28 cellular contexts compared by ENCODE assay signal in the genomic region with DNA sequence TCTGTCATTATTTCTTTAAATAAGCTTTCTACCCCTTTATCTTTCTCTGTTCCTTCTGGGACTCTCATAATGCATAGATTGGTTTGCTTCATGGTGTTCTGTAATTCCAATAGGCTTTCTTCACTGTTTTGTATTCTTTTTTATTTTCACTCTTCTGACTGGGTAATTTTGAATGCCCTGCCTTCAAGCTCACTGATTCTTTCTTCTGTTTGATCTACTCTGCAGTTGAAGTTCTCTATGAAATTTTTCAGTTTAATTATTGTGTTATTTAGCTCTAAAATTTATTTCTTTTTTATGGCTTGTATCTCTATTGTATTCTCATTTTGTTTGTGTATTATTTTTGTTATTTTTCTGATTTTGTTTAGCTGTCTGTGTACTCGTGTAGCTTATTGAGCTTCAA.
"Had no signal": no experiment of that assay in that cellular context is flagged by ENCODE, and none has a peak within 500 bp of the region (broad histone marks: within the 10 kb centered on the region; RNA-seq: fewer than 3 reads in every experiment).

No MANE protein-coding gene starts in this region.

- DNase-seq: stimulated activated CD4-positive, alpha-beta T cell treated with anti-CD3 and anti-CD28 coated beads, Interleukin-2, amount 100 ng/mL, for 48 hours; stimulated activated CD4-positive, alpha-beta T cell treated with anti-CD3 and anti-CD28 coated beads, Interleukin-4, amount 100 ng/mL, for 1 hour; stimulated activated CD4-positive, alpha-beta T cell treated with anti-CD3 and anti-CD28 coated beads, Interleukin-4, amount 100 ng/mL, for 24 hours; stimulated activated CD4-positive, alpha-beta T cell treated with anti-CD3 and anti-CD28 coated beads, Interleukin-4, amount 100 ng/mL, for 4 hours; stimulated activated CD8-positive, alpha-beta memory T cell treated with anti-CD3 and anti-CD28 coated beads, Interleukin-4, amount 100 ng/mL, for 48 hours; stimulated activated naive B cell treated with anti-CD40 and anti-IgM and Interleukin-4, amounts not matched to agents 10 μg/mL and 1 μg/mL and 100 μg/mL, for 72 hours; stimulated activated naive CD4-positive, alpha-beta T cell; stimulated activated naive CD4-positive, alpha-beta T cell treated with Interleukin-2 at 50 U/mL for 16 hours; stimulated activated naive CD8-positive, alpha-beta T cell treated with anti-CD3 and anti-CD28 coated beads, Interleukin-15, amount 100 ng/mL, for 72 hours; stimulated activated naive CD8-positive, alpha-beta T cell treated with anti-CD3 and anti-CD28 coated beads, Interleukin-15, Interleukin-2, amounts not matched to agents 100 U/mL and 50 U/mL, for 24 hours; stomach; substantia nigra; testis; thyroid gland; tibial artery; transverse colon; trophoblast cell; upper lobe of left lung; upper lobe of right lung; uterus had no signal

- H3K4me3 Mint-ChIP-seq: stimulated activated effector memory CD8-positive, alpha-beta T cell treated with anti-CD3 and anti-CD28 coated beads, Interleukin-12 subunit alpha, Interleukin-12 subunit beta, amount 100 ng/mL, for 72 hours; stimulated activated memory B cell treated with anti-CD40 and anti-IgM and Interleukin-4, amounts not matched to agents 10 μg/mL and 1 μg/mL and 100 μg/mL, for 72 hours; stimulated activated naive B cell treated with anti-CD40 and anti-IgM and Interleukin-4, amounts not matched to agents 10 μg/mL and 1 μg/mL and 100 μg/mL, for 72 hours; stimulated activated naive CD8-positive, alpha-beta T cell treated with anti-CD3 and anti-CD28 coated beads, Interleukin-15, amount 100 ng/mL, for 72 hours; stimulated activated naive CD8-positive, alpha-beta T cell treated with anti-CD3 and anti-CD28 coated beads, Interleukin-15, Interleukin-2, amounts not matched to agents 100 ng/mL and 50 ng/mL, for 24 hours; type B pancreatic cell had no signal

- H3K9me3 ChIP-seq: testis, thoracic aorta, thyroid gland, transverse colon, uterus, vagina had no signal

- H3K27me3 ChIP-seq: stomach, suprapubic skin, testis, thyroid gland, tibial artery, tibial nerve, transverse colon, upper lobe of left lung, upper lobe of right lung, uterus, vagina had no signal

- H3K36me3 Mint-ChIP-seq: stimulated activated effector memory CD8-positive, alpha-beta T cell treated with anti-CD3 and anti-CD28 coated beads, Interleukin-12 subunit alpha, Interleukin-12 subunit beta, amount 100 ng/mL, for 72 hours; stimulated activated memory B cell treated with anti-CD40 and anti-IgM and Interleukin-4, amounts not matched to agents 10 μg/mL and 1 μg/mL and 100 μg/mL, for 72 hours; stimulated activated naive B cell treated with anti-CD40 and anti-IgM and Interleukin-4, amounts not matched to agents 10 μg/mL and 1 μg/mL and 100 μg/mL, for 72 hours; type B pancreatic cell had no signal

- H3K9me3 Mint-ChIP-seq: type B pancreatic cell had no signal

- H3K4me1 Mint-ChIP-seq: stimulated activated effector memory CD8-positive, alpha-beta T cell treated with anti-CD3 and anti-CD28 coated beads, Interleukin-12 subunit alpha, Interleukin-12 subunit beta, amount 100 ng/mL, for 72 hours; stimulated activated memory B cell treated with anti-CD40 and anti-IgM and Interleukin-4, amounts not matched to agents 10 μg/mL and 1 μg/mL and 100 μg/mL, for 72 hours; stimulated activated naive B cell treated with anti-CD40 and anti-IgM and Interleukin-4, amounts not matched to agents 10 μg/mL and 1 μg/mL and 100 μg/mL, for 72 hours; stimulated activated naive CD8-positive, alpha-beta T cell treated with anti-CD3 and anti-CD28 coated beads, Interleukin-15, amount 100 ng/mL, for 72 hours had no signal

- H3K36me3 ChIP-seq: stomach, suprapubic skin, thoracic aorta, thyroid gland, tibial artery, tibial nerve, transverse colon, upper lobe of left lung, upper lobe of right lung, uterus, vagina had no signal

- H3K27me3 Mint-ChIP-seq: stimulated activated memory B cell treated with anti-CD40 and anti-IgM and Interleukin-4, amounts not matched to agents 10 μg/mL and 1 μg/mL and 100 μg/mL, for 72 hours; stimulated activated naive B cell treated with anti-CD40 and anti-IgM and Interleukin-4, amounts not matched to agents 10 μg/mL and 1 μg/mL and 100 μg/mL, for 72 hours; stimulated activated naive CD8-positive, alpha-beta T cell treated with anti-CD3 and anti-CD28 coated beads, Interleukin-15, amount 100 ng/mL, for 72 hours; stimulated activated naive CD8-positive, alpha-beta T cell treated with anti-CD3 and anti-CD28 coated beads, Interleukin-15, Interleukin-2, amounts not matched to agents 100 ng/mL and 50 ng/mL, for 24 hours; type B pancreatic cell had no signal

- H3K27ac ChIP-seq: stomach, suprapubic skin, testis, thoracic aorta, thyroid gland, tibial artery, tibial nerve, transverse colon, upper lobe of left lung, upper lobe of right lung, uterus, vagina had no signal

- ATAC-seq: stimulated activated effector memory CD8-positive, alpha-beta T cell treated with anti-CD3 and anti-CD28 coated beads, Interleukin-12 subunit alpha, Interleukin-12 subunit beta, amount 100 ng/mL, for 72 hours; stimulated activated memory B cell treated with anti-CD40 and anti-IgM and Interleukin-4, amounts not matched to agents 10 μg/mL and 1 μg/mL and 100 μg/mL, for 72 hours; stimulated activated naive B cell treated with anti-CD40 and anti-IgM and Interleukin-4, amounts not matched to agents 10 μg/mL and 1 μg/mL and 100 μg/mL, for 72 hours; stimulated activated naive CD8-positive, alpha-beta T cell treated with anti-CD3 and anti-CD28 coated beads, Interleukin-15, amount 100 ng/mL, for 72 hours; stimulated activated naive CD8-positive, alpha-beta T cell treated with anti-CD3 and anti-CD28 coated beads, Interleukin-15, Interleukin-2, amounts not matched to agents 100 U/mL and 50 U/mL, for 24 hours; upper lobe of right lung had no signal

- H3K27ac Mint-ChIP-seq: stimulated activated effector memory CD8-positive, alpha-beta T cell treated with anti-CD3 and anti-CD28 coated beads, Interleukin-12 subunit alpha, Interleukin-12 subunit beta, amount 100 ng/mL, for 72 hours; stimulated activated memory B cell treated with anti-CD40 and anti-IgM and Interleukin-4, amounts not matched to agents 10 μg/mL and 1 μg/mL and 100 μg/mL, for 72 hours; stimulated activated naive B cell treated with anti-CD40 and anti-IgM and Interleukin-4, amounts not matched to agents 10 μg/mL and 1 μg/mL and 100 μg/mL, for 72 hours; stimulated activated naive CD8-positive, alpha-beta T cell treated with anti-CD3 and anti-CD28 coated beads, Interleukin-15, amount 100 ng/mL, for 72 hours; stimulated activated naive CD8-positive, alpha-beta T cell treated with anti-CD3 and anti-CD28 coated beads, Interleukin-15, Interleukin-2, amounts not matched to agents 100 ng/mL and 50 ng/mL, for 24 hours; type B pancreatic cell had no signal

- H3K4me1 ChIP-seq: stomach, suprapubic skin, testis, thyroid gland, tibial artery, tibial nerve, transverse colon, upper lobe of left lung, upper lobe of right lung, uterus, vagina had no signal

- H3K4me3 ChIP-seq: stomach, suprapubic skin, testis, thoracic aorta, thyroid gland, tibial artery, tibial nerve, transverse colon, upper lobe of left lung, upper lobe of right lung, uterus, vagina had no signal
